ENCODE assay signal across 8 cellular contexts in genomic region chr4:70734971-70735370, GRCh38. TPM values are rescaled to one million over a fixed set of nuclear protein-coding genes. Genes with fewer than 3 reads are reported as not detected.
DNase-seq lines count a peak whose midpoint lies in the region; ATAC-seq and TF ChIP-seq lines count a peak whose summit lies in the region.

No MANE protein-coding gene starts in this region.

- peak overlapping the region; percentile 95 for H3K4me2 ChIP-seq in GM23248 (ENCODE audit: unreplicated experiment)

- peaks cover 23% of the 10 kb centered on the region for H3F3A ChIP-seq in GM23248 (ENCODE audit: insufficient read depth)

- no peaks in the 10 kb centered on the region for H3K9me2 ChIP-seq in GM23248 (ENCODE audit: insufficient read depth)

- H3K27me3 ChIP-seq in GM23248 (replicated peaks; ENCODE audit: insufficient read depth) (no peaks in the 10 kb centered on the region), gastrocnemius medialis (no peaks in the 10 kb centered on the region), SJCRH30 (no peaks in the 10 kb centered on the region)

- WGBS in GM23248 (ENCODE audit: low coverage in 1 of 2, low lambda C conversion rate in 2 of 2, missing lambda C conversion rate in 2 of 2), 2 experiments = 0 to 2% methylated on average over 3 of the region's 3 CpGs

- peaks cover 92% of the 10 kb centered on the region for H3K79me2 ChIP-seq in GM23248 (ENCODE audit: insufficient read depth)

- peak overlapping the region; percentile 75 for H2AFZ ChIP-seq in GM23248

- H3K36me3 ChIP-seq in GM23248 (ENCODE audit: low read depth) (no peaks in the 10 kb centered on the region), gastrocnemius medialis (no peaks in the 10 kb centered on the region), SJCRH30 (peaks cover 7% of the 10 kb centered on the region; the same call in 1 of the 2 replicates)

- H3K4me1 ChIP-seq in GM23248 (ENCODE audit: insufficient read depth) (peaks cover 25% of the 10 kb centered on the region), gastrocnemius medialis (peaks cover 14 to 23% of the 10 kb centered on the region in 2 donors), SJCRH30 (peaks cover 13% of the 10 kb centered on the region)

- no peak for TF ChIP-seq CTCF in gastrocnemius medialis (IDR thresholded peaks at IDR 0.05 in 4 of 5, conservative IDR thresholded peaks at IDR 0.05 in 1 of 5)

- H3K27ac ChIP-seq in GM23248 (peak overlapping the region; percentile 77), gastrocnemius medialis (peak overlapping the region; percentile 26 to 73 (median 62)), SJCRH30 (no peak overlapping the region)

- H3K9me3 ChIP-seq in GM23248 (ENCODE audit: low read depth) (no peaks in the 10 kb centered on the region), gastrocnemius medialis (no peaks in the 10 kb centered on the region), SJCRH30 (replicated peaks) (no peaks in the 10 kb centered on the region)

- intact Hi-C loops in gastrocnemius medialis (cut with DNase I; ENCODE audit: low total_unique reads) = no loop called here

- H3K9ac ChIP-seq in GM23248 = peak overlapping the region; percentile 73

- ATAC-seq in esophagus mucosa = peak; percentile 20
- peak in 1 of 2 donors; percentile 42 for ATAC-seq in gastrocnemius medialis
- no peak for ATAC-seq in HG02870 (IDR thresholded peaks at IDR 0.05; ENCODE audit: unreplicated experiment)

- H4K20me1 ChIP-seq in GM23248 (ENCODE audit: insufficient read depth) = peaks cover 5% of the 10 kb centered on the region; the same call in 1 of the 2 replicates

- DNase-seq in GM23248 (peak; percentile 44), RPMI7951 (ENCODE audit: low read depth) (peak; percentile 11), gastrocnemius medialis (no peak), NCI-H1417 (lab: John Stamatoyannopoulos, UW) (no peak), epidermal melanocyte (ENCODE audit: insufficient read length, low spot score) (no peak), SJCRH30 (no peak)

- TF ChIP-seq POLR2A in gastrocnemius medialis (IDR thresholded peaks at IDR 0.05) = no peak

- in situ Hi-C loops in GM23248 (cut with MboI) (no loop called here), gastrocnemius medialis (cut with MboI; ENCODE audit: low sequenced_read_pairs in 4 of 4) (no loop called here)

- H3K4me3 ChIP-seq in GM23248 (peak overlapping the region; percentile 70), gastrocnemius medialis (peak overlapping the region; percentile 20 to 41 (median 31)), SJCRH30 (no peak overlapping the region)

RNA-seq across cellular contexts. Expression of gene RUFY3, which starts 13.2 kb away (rescaled TPM):
- 24.0 and 36.2 TPM in 2 replicates for total RNA-seq in GM23248 (2014; rRNA removed; shearing (Covaris generic))
- 12.9 and 13.5 TPM in 2 replicates for polyA plus RNA-seq in GM23248 (2016; fragmentation: Nextera tagmentation; extraction: Ambion mirVana)
- total RNA-seq in RPMI7951 (2014; rRNA removed; shearing (Covaris generic)) = 15.7 and 16.0 TPM in 2 replicates
- 43.1 TPM for total RNA-seq in esophagus mucosa
- 10 to 100 TPM; 30.9 to 41.8 (median 37.2) TPM for total RNA-seq in gastrocnemius medialis
- 64.4 and 70.3 TPM in 2 replicates for total RNA-seq in SJCRH30 (2014; rRNA removed; shearing (Covaris generic))

RNA-seq across cellular contexts. Expression of gene UTP3, which starts 46.6 kb away (rescaled TPM):
- 22.8 and 27.1 TPM in 2 replicates for total RNA-seq in GM23248 (2014; rRNA removed; shearing (Covaris generic))
- 17.8 and 19.2 TPM in 2 replicates for polyA plus RNA-seq in GM23248 (2016; fragmentation: Nextera tagmentation; extraction: Ambion mirVana)
- 15.0 and 16.0 TPM in 2 replicates for total RNA-seq in RPMI7951 (2014; rRNA removed; shearing (Covaris generic))
- 19.1 TPM for total RNA-seq in esophagus mucosa
- 10 to 100 TPM in 3 of 4 donors, 1 to 10 TPM in 1; 6.3 to 13.0 (median 11.8) TPM for total RNA-seq in gastrocnemius medialis
- total RNA-seq in SJCRH30 (2014; rRNA removed; shearing (Covaris generic)) = 30.9 and 31.0 TPM in 2 replicates

Comparison
In these comparisons a context has a peak if more than half of its experiments do, and no peak if none do; other contexts are left out.
1. DNase-seq: peak in GM23248 (single experiment) and RPMI7951 (single experiment); none in gastrocnemius medialis (0 of 2), NCI-H1417 (0 of 3), epidermal melanocyte (single experiment) and SJCRH30 (0 of 2).